Comparison of ENCODE assay signal across 2 cellular contexts in genomic region chr11:44866301-44866700, GRCh38.
TF ChIP-seq lines count a peak whose summit lies in the region.

No MANE protein-coding gene starts in this region.

TF ChIP-seq in H1, 55 proteins besides CTCF, POLR2A, EP300 and RAD21:
- no peak for TF ChIP-seq SRF (IDR thresholded peaks at IDR 0.05; ENCODE audit: low read depth, low read length)
- TF ChIP-seq BACH1 (IDR thresholded peaks at IDR 0.05; ENCODE audit: low read length): no peak
- TF ChIP-seq CHD1 (IDR thresholded peaks at IDR 0.05; ENCODE audit: low read depth, low read length): no peak
- no peak for TF ChIP-seq SIRT6 (IDR thresholded peaks at IDR 0.05; ENCODE audit: low read length)
- TF ChIP-seq EGR1 (IDR thresholded peaks at IDR 0.05; ENCODE audit: borderline replicate concordance, low read depth, low read length): no peak

TF ChIP-seq in HepG2, 621 proteins besides CTCF, POLR2A, EP300 and RAD21:
- no peak for TF ChIP-seq HMGXB3 (CRISPR knock-in tag; IDR thresholded peaks at IDR 0.05; ENCODE audit: borderline replicate concordance)
- no peak for TF ChIP-seq SNAI1 (CRISPR knock-in tag; IDR thresholded peaks at IDR 0.05; ENCODE audit: borderline replicate concordance)
- no peak for TF ChIP-seq ATF5 (CRISPR knock-in tag; IDR thresholded peaks at IDR 0.05; ENCODE audit: low read depth)
- no peak for TF ChIP-seq MEF2D (CRISPR knock-in tag; IDR thresholded peaks at IDR 0.05)
- TF ChIP-seq NCOA2 (CRISPR knock-in tag; IDR thresholded peaks at IDR 0.05): no peak
- no peak for TF ChIP-seq HOXA3 (CRISPR knock-in tag; IDR thresholded peaks at IDR 0.05)
